Comparison of ENCODE assay signal across 1 cellular context in the genomic region with DNA sequence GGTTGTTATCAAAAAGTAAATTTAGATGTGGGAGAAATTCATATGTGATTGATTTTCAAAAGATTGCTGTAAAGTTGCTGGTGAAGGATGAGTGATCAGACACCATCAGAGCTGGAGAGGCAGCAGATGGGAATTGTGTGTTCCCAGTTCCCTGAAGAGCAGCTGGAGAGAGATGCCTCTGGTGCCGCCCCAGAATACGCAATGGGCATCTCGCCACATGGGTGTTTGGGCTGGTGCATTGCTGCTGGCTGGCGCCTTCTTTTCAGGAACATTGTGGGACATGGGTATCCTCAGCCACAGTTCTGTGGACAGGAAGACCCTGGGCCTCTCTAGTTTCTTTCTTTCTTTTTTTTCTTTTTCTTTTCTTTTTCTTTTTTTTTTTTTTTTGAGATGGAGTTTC.
TF ChIP-seq lines count a peak whose summit lies in the region.

No MANE protein-coding gene starts in this region.

TF ChIP-seq in HepG2, 621 proteins besides CTCF, POLR2A, EP300 and RAD21:
- TF ChIP-seq HNRNPUL1 (IDR thresholded peaks at IDR 0.05; ENCODE audit: low read depth, low read length) (no peak), FOXM1 (CRISPR knock-in tag; IDR thresholded peaks at IDR 0.05) (no peak), CCAR2 (optimal IDR thresholded peaks at IDR 0.05; ENCODE audit: low read depth, low read length) (no peak), CREB1 (IDR thresholded peaks at IDR 0.05) (no peak), CREB1 (CRISPR knock-in tag; IDR thresholded peaks at IDR 0.05) (no peak), SMC3 (IDR thresholded peaks at IDR 0.05; ENCODE audit: low read length) (no peak), ZFP36 (IDR thresholded peaks at IDR 0.05; ENCODE audit: borderline replicate concordance, low read depth, low read length, partially characterized antibody) (no peak), KLF13 (CRISPR knock-in tag; IDR thresholded peaks at IDR 0.05) (no peak), HNF4A (CRISPR knock-in tag; IDR thresholded peaks at IDR 0.05) (no peak), MED1 (CRISPR knock-in tag; IDR thresholded peaks at IDR 0.05) (no peak), MAZ (IDR thresholded peaks at IDR 0.05; ENCODE audit: borderline replicate concordance, low read depth, low read length) (no peak), MAZ (CRISPR knock-in tag; IDR thresholded peaks at IDR 0.05; ENCODE audit: low read depth) (no peak), ZNF331 (CRISPR knock-in tag; IDR thresholded peaks at IDR 0.05) (no peak), FOXJ3 (CRISPR knock-in tag; IDR thresholded peaks at IDR 0.05; ENCODE audit: borderline replicate concordance) (no peak), JDP2 (CRISPR knock-in tag; IDR thresholded peaks at IDR 0.05; ENCODE audit: borderline replicate concordance) (no peak), ATM (IDR thresholded peaks at IDR 0.05; ENCODE audit: borderline replicate concordance) (no peak), PAX8 (CRISPR knock-in tag; IDR thresholded peaks at IDR 0.05; ENCODE audit: borderline replicate concordance) (no peak), ATF7-NPFF (CRISPR knock-in tag; IDR thresholded peaks at IDR 0.05; ENCODE audit: low read depth) (no peak), ISL2 (CRISPR knock-in tag; IDR thresholded peaks at IDR 0.05) (no peak), ZNF572 (CRISPR knock-in tag; IDR thresholded peaks at IDR 0.05) (no peak), SRF (IDR thresholded peaks at IDR 0.05; ENCODE audit: low read depth, low read length) (no peak)
- TF ChIP-seq, protein P1, sequence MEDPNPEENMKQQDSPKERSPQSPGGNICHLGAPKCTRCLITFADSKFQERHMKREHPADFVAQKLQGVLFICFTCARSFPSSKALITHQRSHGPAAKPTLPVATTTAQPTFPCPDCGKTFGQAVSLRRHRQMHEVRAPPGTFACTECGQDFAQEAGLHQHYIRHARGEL (CRISPR knock-in tag; IDR thresholded peaks at IDR 0.05) = no peak
